In genomic region chr5:16679863-16680262, GRCh38 we compare ENCODE assay signal across 17 cellular contexts.
DNase-seq lines count a peak whose midpoint lies in the region; ATAC-seq and TF ChIP-seq lines count a peak whose summit lies in the region.
"Had no signal": no experiment of that assay in that cellular context is flagged by ENCODE, and none has a peak within 500 bp of the region (broad histone marks: within the 10 kb centered on the region; RNA-seq: fewer than 3 reads in every experiment).

No MANE protein-coding gene starts in this region.

- no peak overlapping the region for H2AK5ac ChIP-seq in mesendoderm (ENCODE audit: low read length)

- H2AFZ ChIP-seq in Loucy (ENCODE audit: low read length) = no peak overlapping the region

- H3K27me3 ChIP-seq in Loucy (ENCODE audit: insufficient read depth, low read length, poor library complexity, severe bottlenecking) (no peaks in the 10 kb centered on the region), brain microvascular endothelial cell (replicated peaks) (no peaks in the 10 kb centered on the region), mesendoderm (ENCODE audit: insufficient read depth, low read length, poor library complexity) (no peaks in the 10 kb centered on the region)

- TF ChIP-seq CTCF in Loucy (conservative IDR thresholded peaks at IDR 0.05; ENCODE audit: low read length) (peak; percentile 31), brain microvascular endothelial cell (IDR thresholded peaks at IDR 0.05; ENCODE audit: low read depth, low read length, missing control alignments) (peak; percentile 40)

- no peaks in the 10 kb centered on the region for H3K79me1 ChIP-seq in mesendoderm (ENCODE audit: low read length)

- in situ Hi-C loops in brain microvascular endothelial cell (cut with HindIII; ENCODE audit: low pct_ligation_motif_present, low sequenced_read_pairs) = no loop called here

- no peak overlapping the region for H3K23ac ChIP-seq in mesendoderm (ENCODE audit: low read length)

- no peak overlapping the region for H2BK15ac ChIP-seq in mesendoderm (replicated peaks; ENCODE audit: low read depth)

- H2BK120ac ChIP-seq in mesendoderm (ENCODE audit: low read depth, low read length) = no peak overlapping the region

- H3K27ac ChIP-seq in brain microvascular endothelial cell (no peak overlapping the region), mesendoderm (ENCODE audit: low read depth, low read length) (no peak overlapping the region)

- no peak overlapping the region for H4K5ac ChIP-seq in mesendoderm (ENCODE audit: low read length)

- no peak overlapping the region for H3K9ac ChIP-seq in Loucy (ENCODE audit: low read depth, low read length, poor library complexity, severe bottlenecking)
- H3K9ac ChIP-seq in mesendoderm (ENCODE audit: low read length) = no peak overlapping the region

- no peak overlapping the region for H2BK5ac ChIP-seq in mesendoderm (ENCODE audit: low read length)

- no peak overlapping the region for H3K56ac ChIP-seq in mesendoderm (ENCODE audit: low read length)

- H3K79me2 ChIP-seq in Loucy (ENCODE audit: insufficient read depth, low read length) (no peaks in the 10 kb centered on the region), mesendoderm (ENCODE audit: control insufficient read depth, insufficient read depth, low read length) (no peaks in the 10 kb centered on the region)

- ATAC-seq in GM19463 (IDR thresholded peaks at IDR 0.05; ENCODE audit: unreplicated experiment) = no peak
- no peak for ATAC-seq in HG02610 (IDR thresholded peaks at IDR 0.05; ENCODE audit: unreplicated experiment)
- ATAC-seq in GM19351 (IDR thresholded peaks at IDR 0.05; ENCODE audit: unreplicated experiment) = no peak
- ATAC-seq: natural killer cell treated with Interleukin-12 subunit alpha and Interleukin-12 subunit beta and Interleukin-15 and Interleukin-18, amount 100 ng/mL, for 72 hours; T-cell had no signal

- no peak overlapping the region for H4K8ac ChIP-seq in mesendoderm (ENCODE audit: low read depth, low read length)

- H3K4me2 ChIP-seq in Loucy (ENCODE audit: low read depth, low read length, poor library complexity, severe bottlenecking) = no peak overlapping the region
- no peak overlapping the region for H3K4me2 ChIP-seq in mesendoderm (ENCODE audit: low read length)

- H3K36me3 ChIP-seq in Loucy (ENCODE audit: insufficient read depth, low read length) = no peaks in the 10 kb centered on the region
- peaks cover 93% of the 10 kb centered on the region for H3K36me3 ChIP-seq in brain microvascular endothelial cell (replicated peaks)
- peaks cover 5% of the 10 kb centered on the region for H3K36me3 ChIP-seq in mesendoderm (ENCODE audit: control insufficient read depth, insufficient read depth, low read length)

- peak; percentile 4 for DNase-seq in NCI-H82 (lab: John Stamatoyannopoulos, UW)
- no peak for DNase-seq in NCI-H82 treated with DMSO at 0.1 percent for 48 hours (lab: John Stamatoyannopoulos, UW; ENCODE audit: unreplicated experiment)
- no peak for DNase-seq in brain microvascular endothelial cell
- DNase-seq in mesendoderm = peak; percentile 57
- DNase-seq: ACHN; COR-L47; NCI-H187; NCI-H524; RPMI8226; stimulated activated CD4-positive, alpha-beta T cell treated with anti-CD3 and anti-CD28 coated beads, Interleukin-15, amount 100 ng/mL, for 24 hours; T-cell had no signal

- no peak overlapping the region for H3K18ac ChIP-seq in mesendoderm (ENCODE audit: low read length)

- H3K4me1 ChIP-seq in Loucy (ENCODE audit: insufficient read depth, low read length, poor library complexity, severe bottlenecking) = no peaks in the 10 kb centered on the region
- no peaks in the 10 kb centered on the region for H3K4me1 ChIP-seq in mesendoderm (ENCODE audit: control insufficient read depth, low read depth, low read length)
- H3K4me1 ChIP-seq: HAP-1 had no signal

- H3K9me2 ChIP-seq in Loucy (replicated peaks; ENCODE audit: low read depth, low read length) = no peaks in the 10 kb centered on the region

- H3K4me3 ChIP-seq in Loucy (ENCODE audit: low read length, poor library complexity, severe bottlenecking) = no peak overlapping the region
- no peak overlapping the region for H3K4me3 ChIP-seq in brain microvascular endothelial cell (ENCODE audit: low read depth, low read length)
- H3K4me3 ChIP-seq in mesendoderm (ENCODE audit: low read length) = no peak overlapping the region
- H3K4me3 ChIP-seq: HAP-1 had no signal

- H3F3A ChIP-seq in Loucy (ENCODE audit: low read depth) = no peaks in the 10 kb centered on the region

- H3K4ac ChIP-seq in mesendoderm (ENCODE audit: low read depth, low read length) = no peak overlapping the region

- WGBS in mesendoderm (ENCODE audit: extremely low coverage, insufficient coverage, low lambda C conversion rate) = no CpG with 5 or more reads among the region's 14 CpGs

- no peaks in the 10 kb centered on the region for H3K9me3 ChIP-seq in Loucy (ENCODE audit: insufficient read depth, low read depth, low read length)
- H3K9me3 ChIP-seq: HAP-1 had no signal

- H4K20me1 ChIP-seq in Loucy (ENCODE audit: insufficient read depth, low read length, poor library complexity, severe bottlenecking) = no peaks in the 10 kb centered on the region

Comparison
In these comparisons a context has a peak if more than half of its experiments do, and no peak if none do; other contexts are left out.
1. DNase-seq: peak in NCI-H82 (single experiment) and mesendoderm (single experiment); none in NCI-H82 treated with DMSO at 0.1 percent for 48 hours (single experiment) and brain microvascular endothelial cell (single experiment).